In the genomic region with DNA sequence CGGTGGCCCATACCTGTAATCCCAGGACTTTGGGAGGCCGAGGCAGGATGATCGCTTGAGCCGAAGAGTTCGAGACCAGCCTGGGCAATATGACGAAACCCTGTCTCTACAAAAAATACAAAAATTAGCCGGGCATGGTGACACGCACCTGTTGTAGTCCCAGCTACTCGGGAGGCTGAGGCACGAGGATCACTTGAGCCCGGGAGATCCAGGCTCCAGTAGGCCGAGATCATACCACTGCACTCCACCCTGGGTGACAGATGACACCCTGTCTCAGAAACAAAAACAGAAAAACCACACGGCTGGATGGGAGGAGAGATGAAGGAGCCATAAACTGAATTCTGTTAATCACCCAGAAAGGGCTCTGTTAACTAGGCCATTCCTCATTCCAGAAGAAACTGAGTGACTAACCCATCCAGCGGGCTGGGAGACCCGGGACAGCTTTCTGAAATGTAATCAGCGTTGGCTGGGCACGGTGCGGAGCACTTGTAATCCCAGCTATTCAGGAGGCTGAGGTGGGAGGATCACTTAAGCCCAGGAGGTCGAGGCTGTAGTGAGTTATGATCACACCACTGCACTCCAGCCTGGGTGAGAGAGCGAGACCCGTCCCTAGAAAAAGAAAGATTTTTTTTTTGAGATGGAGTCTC, we compare ENCODE assay signal across 8 cellular contexts. TPM values are rescaled to one million over a fixed set of nuclear protein-coding genes. Genes with fewer than 3 reads are reported as not detected.
DNase-seq lines count a peak whose midpoint lies in the region; ATAC-seq, FAIRE-seq and TF ChIP-seq lines count a peak whose summit lies in the region.

No MANE protein-coding gene starts in this region.

- H3K4me1 ChIP-seq in left ventricle myocardium inferior (peaks cover 24% of the 10 kb centered on the region), breast epithelium (no peaks in the 10 kb centered on the region), mucosa of stomach (ENCODE audit: control insufficient read depth, insufficient read depth, low read length) (peaks cover 5% of the 10 kb centered on the region)

- no peak for ATAC-seq in Right ventricle myocardium superior (ENCODE audit: poor library complexity)

- no peaks in the 10 kb centered on the region for H3K9me3 ChIP-seq in left ventricle myocardium inferior (replicated peaks)
- H3K9me3 ChIP-seq in breast epithelium: no peaks in the 10 kb centered on the region
- no peaks in the 10 kb centered on the region for H3K9me3 ChIP-seq in mucosa of stomach (ENCODE audit: control insufficient read depth, low read length)

- no peak for FAIRE-seq in GM12892 (lab: Jason Lieb, UNC)

- H3K27ac ChIP-seq in left ventricle myocardium inferior (replicated peaks) (peak overlapping the region; percentile 71), breast epithelium (peak overlapping the region; percentile 83 to 90)

- H3K36me3 ChIP-seq in left ventricle myocardium inferior (peaks cover 10% of the 10 kb centered on the region), breast epithelium (no peaks in the 10 kb centered on the region), mucosa of stomach (ENCODE audit: control insufficient read depth, insufficient read depth, low read length) (no peaks in the 10 kb centered on the region)

- no peak for DNase-seq in left ventricle myocardium inferior
- DNase-seq in Right ventricle myocardium superior: no peak
- no peak for DNase-seq in breast epithelium (ENCODE audit: low spot score in 2 of 2)
- DNase-seq in GM12892 (ENCODE audit: insufficient read length): no peak
- no peak for DNase-seq in GM19238 (ENCODE audit: insufficient read length, low spot score)
- DNase-seq in 8988T: no peak
- no peak for DNase-seq in NCI-H2196 treated with DMSO at 0.1 percent for 48 hours (lab: John Stamatoyannopoulos, UW; ENCODE audit: unreplicated experiment)

- H3K4me3 ChIP-seq in left ventricle myocardium inferior: peak overlapping the region; percentile 98
- H3K4me3 ChIP-seq in breast epithelium: peak overlapping the region; percentile 90 to 94 (median 94)
- H3K4me3 ChIP-seq in mucosa of stomach (ENCODE audit: low read length): no peak overlapping the region

- TF ChIP-seq CTCF in left ventricle myocardium inferior (IDR thresholded peaks at IDR 0.05; ENCODE audit: borderline replicate concordance) (no peak), breast epithelium (IDR thresholded peaks at IDR 0.05) (no peak)

- no peak for TF ChIP-seq POLR2A in breast epithelium (IDR thresholded peaks at IDR 0.05)
- TF ChIP-seq POLR2A in GM12892 (IDR thresholded peaks at IDR 0.05; ENCODE audit: low read depth, low read length): no peak

- peak overlapping the region; percentile 39 for H3K9ac ChIP-seq in mucosa of stomach (ENCODE audit: low read length)

- intact Hi-C loops in left ventricle myocardium inferior (cut with micrococcal nuclease) (no loop called here), Right ventricle myocardium superior (cut with DNase I) (no loop called here), breast epithelium (cut with DNase I; ENCODE audit: low total_unique reads) (no loop called here)

- no peaks in the 10 kb centered on the region for H3K27me3 ChIP-seq in left ventricle myocardium inferior (ENCODE audit: low read depth)
- H3K27me3 ChIP-seq in breast epithelium: no peaks in the 10 kb centered on the region
- H3K27me3 ChIP-seq in mucosa of stomach (ENCODE audit: control insufficient read depth, insufficient read depth, low read length): no peaks in the 10 kb centered on the region

RNA-seq across cellular contexts. Expression of gene NT5C3B, which starts 0.6 kb away (rescaled TPM):
- total RNA-seq in left ventricle myocardium inferior (18.3 TPM), Right ventricle myocardium superior (14.7 TPM), breast epithelium (10 to 100 TPM; 50.2 to 83.9 (median 60.6) TPM)
- polyA plus RNA-seq in GM12892 (2012; ENCODE audit: missing spikeins): 36.0 TPM

RNA-seq across cellular contexts. Expression of gene KLHL10, which starts 1.0 kb away (rescaled TPM):
- total RNA-seq in left ventricle myocardium inferior: not detected
- total RNA-seq in Right ventricle myocardium superior: not detected
- under 1 TPM in 2 of 3 donors, not detected in 1; 0.80 to 0.88 TPM for total RNA-seq in breast epithelium
- polyA plus RNA-seq in GM12892 (2012; ENCODE audit: missing spikeins): not detected

RNA-seq across cellular contexts. Expression of gene FKBP10, which starts 23.9 kb away (rescaled TPM):
- total RNA-seq in left ventricle myocardium inferior (10.4 TPM), Right ventricle myocardium superior (10.6 TPM), breast epithelium (10 to 100 TPM; 35.9 to 43.3 (median 39.4) TPM)
- 2.7 TPM for polyA plus RNA-seq in GM12892 (2012; ENCODE audit: missing spikeins)

RNA-seq across cellular contexts. Expression of gene P3H4, which starts 24.9 kb away (rescaled TPM):
- 6.0 TPM for total RNA-seq in left ventricle myocardium inferior
- 6.7 TPM for total RNA-seq in Right ventricle myocardium superior
- total RNA-seq in breast epithelium: 10 to 100 TPM in 2 of 3 donors, 1 to 10 TPM in 1; 6.2 to 19.0 (median 14.9) TPM
- polyA plus RNA-seq in GM12892 (2012; ENCODE audit: missing spikeins): 0.19 TPM

RNA-seq across cellular contexts. Expression of gene KLHL11, which starts 28.6 kb away (rescaled TPM):
- total RNA-seq in left ventricle myocardium inferior (3.5 TPM), Right ventricle myocardium superior (3.0 TPM), breast epithelium (10 to 100 TPM; 22.6 to 35.7 (median 25.1) TPM)
- 3.5 TPM for polyA plus RNA-seq in GM12892 (2012; ENCODE audit: missing spikeins)
